ENCODE assay signal across 25 cellular contexts in the genomic region with DNA sequence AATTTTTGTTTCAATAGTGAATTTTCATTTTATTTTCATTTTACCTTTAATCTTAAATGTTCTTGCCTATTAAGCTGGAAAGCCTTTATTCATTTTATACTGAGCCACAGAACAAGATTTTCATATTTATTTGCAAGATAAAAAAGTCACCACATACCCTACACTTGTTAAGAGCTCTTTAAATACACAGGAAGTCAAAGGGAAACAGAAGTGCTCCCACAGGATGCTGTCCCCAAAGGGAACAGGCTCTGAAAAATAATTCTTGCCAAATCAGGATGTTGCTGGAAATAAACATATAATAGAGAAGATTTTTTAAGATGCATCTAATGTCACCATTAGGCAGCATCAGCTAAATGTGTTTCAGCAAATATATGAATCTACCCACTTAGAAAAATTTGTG.
"Had no signal": no experiment of that assay in that cellular context is flagged by ENCODE, and none has a peak within 500 bp of the region (broad histone marks: within the 10 kb centered on the region; RNA-seq: fewer than 3 reads in every experiment).

No MANE protein-coding gene starts in this region.

- H3K9me3 ChIP-seq: colonic mucosa, prostate gland, testis, upper lobe of right lung, vagina had no signal

- ATAC-seq: esophagus mucosa; left lung; sciatic nerve; stimulated activated naive B cell treated with anti-CD40 and anti-IgM and Interleukin-4, amounts not matched to agents 10 μg/mL and 1 μg/mL and 100 μg/mL, for 72 hours; stimulated activated naive CD8-positive, alpha-beta T cell treated with anti-CD3 and anti-CD28 coated beads, Interleukin-15, amount 100 ng/mL, for 72 hours; upper lobe of right lung had no signal

- H3K4me3 ChIP-seq: colonic mucosa, heart left ventricle, left lung, lung, prostate gland, spleen, testis, tibial nerve, upper lobe of right lung, vagina had no signal

- H3K27ac Mint-ChIP-seq: nephron progenitor cell; stimulated activated naive CD8-positive, alpha-beta T cell treated with anti-CD3 and anti-CD28 coated beads, Interleukin-15, amount 100 ng/mL, for 72 hours had no signal

- H3K27ac ChIP-seq: colonic mucosa, left lung, parathyroid adenoma, prostate gland, testis, tibial nerve, upper lobe of right lung, vagina had no signal

- H3K79me2 ChIP-seq: parathyroid adenoma had no signal

- H3K36me3 ChIP-seq: colonic mucosa, heart left ventricle, left lung, prostate gland, spleen, tibial nerve, upper lobe of right lung, vagina had no signal

- DNase-seq: colonic mucosa; effector CD4-positive, alpha-beta T cell; heart left ventricle; hypothalamus; islet precursor cell; left lung; mesenchymal stem cell; midbrain; nephron progenitor cell; spleen; stimulated activated CD4-positive, alpha-beta T cell treated with anti-CD3 and anti-CD28 coated beads, Interleukin-15, amount 100 ng/mL, for 24 hours; stimulated activated CD4-positive, alpha-beta T cell treated with anti-CD3 and anti-CD28 coated beads, Interleukin-1b, Interleukin-23, amount 100 ng/mL, for 48 hours; stimulated activated CD4-positive, alpha-beta T cell treated with anti-CD3 and anti-CD28 coated beads, Interleukin-4, amount 100 ng/mL, for 24 hours; stimulated activated naive B cell treated with anti-CD40 and anti-IgM and Interleukin-4, amounts not matched to agents 10 μg/mL and 1 μg/mL and 100 μg/mL, for 72 hours; stimulated activated naive CD8-positive, alpha-beta T cell treated with anti-CD3 and anti-CD28 coated beads, Interleukin-15, amount 100 ng/mL, for 72 hours; testis; upper lobe of right lung had no signal

- H3K27me3 ChIP-seq: colonic mucosa, heart left ventricle, left lung, spleen, testis, tibial nerve, upper lobe of right lung, vagina had no signal

- H3K4me1 ChIP-seq: colonic mucosa, parathyroid adenoma, prostate gland, testis, tibial nerve, upper lobe of right lung, vagina had no signal

- H3K4me3 Mint-ChIP-seq: endodermal cell; nephron progenitor cell; stimulated activated naive B cell treated with anti-CD40 and anti-IgM and Interleukin-4, amounts not matched to agents 10 μg/mL and 1 μg/mL and 100 μg/mL, for 72 hours; stimulated activated naive CD8-positive, alpha-beta T cell treated with anti-CD3 and anti-CD28 coated beads, Interleukin-15, amount 100 ng/mL, for 72 hours had no signal

- H3K9ac ChIP-seq: parathyroid adenoma had no signal

- H2AFZ ChIP-seq: parathyroid adenoma had no signal

- H3K27me3 Mint-ChIP-seq: stimulated activated naive B cell treated with anti-CD40 and anti-IgM and Interleukin-4, amounts not matched to agents 10 μg/mL and 1 μg/mL and 100 μg/mL, for 72 hours; stimulated activated naive CD8-positive, alpha-beta T cell treated with anti-CD3 and anti-CD28 coated beads, Interleukin-15, amount 100 ng/mL, for 72 hours had no signal
